ENCODE assay signal across 16 cellular contexts in genomic region chr22:20881231-20881630, GRCh38.
"Had no signal": no experiment of that assay in that cellular context is flagged by ENCODE, and none has a peak within 500 bp of the region (broad histone marks: within the 10 kb centered on the region; RNA-seq: fewer than 3 reads in every experiment).

No MANE protein-coding gene starts in this region.

- H3K9me3 ChIP-seq: adrenal gland, esophagus muscularis mucosa, left ventricle myocardium inferior, psoas muscle had no signal

- H3K4me1 Mint-ChIP-seq: activated CD4-positive, alpha-beta T cell treated with anti-CD3 and anti-CD28 coated beads for 36 hours; activated T-helper 17 cell treated with anti-CD3 and anti-CD28 coated beads, Interleukin-2, amount 50 U/mL, for 72 hours had no signal

- H3K27ac Mint-ChIP-seq: activated CD4-positive, alpha-beta T cell treated with anti-CD3 and anti-CD28 coated beads for 36 hours; activated CD8-positive, alpha-beta T cell treated with anti-CD3 and anti-CD28 coated beads, Interleukin-2, amount 10 ng/mL, durations not matched to agents 7 days and 5 days; brain; dendritic cell treated with granulocyte-macrophage colony-stimulating factor and Interleukin-4, amounts not matched to agents 40 ng/mL and 50 ng/mL, for 4 days had no signal

- H3K27ac ChIP-seq: adrenal gland, esophagus muscularis mucosa, left ventricle myocardium inferior, psoas muscle had no signal

- DNase-seq: activated CD4-positive, alpha-beta T cell treated with anti-CD3 and anti-CD28 coated beads for 36 hours; activated CD8-positive, alpha-beta T cell treated with anti-CD3 and anti-CD28 coated beads, Interleukin-2, amount 10 ng/mL, durations not matched to agents 7 days and 5 days; activated naive CD4-positive, alpha-beta T cell treated with anti-CD3 and anti-CD28 coated beads, Interleukin-2, amount 50 U/mL, for 16 hours; adrenal gland; cerebellar nuclear complex; endodermal cell; left ventricle myocardium inferior; mesenchymal stem cell; psoas muscle; stimulated activated naive CD4-positive, alpha-beta T cell treated with Interleukin-2 at 50 U/mL for 16 hours had no signal

- H3K27me3 ChIP-seq: adrenal gland, esophagus muscularis mucosa had no signal

- H3K9me3 Mint-ChIP-seq: activated T-helper 17 cell treated with anti-CD3 and anti-CD28 coated beads, Interleukin-2, amount 50 U/mL, for 72 hours; brain; dendritic cell treated with granulocyte-macrophage colony-stimulating factor and Interleukin-4, amounts not matched to agents 40 ng/mL and 50 ng/mL, for 4 days; endodermal cell; natural killer cell treated with Interleukin-12 subunit alpha and Interleukin-12 subunit beta and Interleukin-15 and Interleukin-18, amount 100 ng/mL, for 72 hours had no signal

- ATAC-seq: activated CD4-positive, alpha-beta T cell treated with anti-CD3 and anti-CD28 coated beads for 36 hours; activated CD8-positive, alpha-beta T cell treated with anti-CD3 and anti-CD28 coated beads, Interleukin-2, amount 10 ng/mL, durations not matched to agents 7 days and 5 days; activated T-helper 17 cell treated with anti-CD3 and anti-CD28 coated beads, Interleukin-2, amount 50 U/mL, for 72 hours; natural killer cell treated with Interleukin-12 subunit alpha and Interleukin-12 subunit beta and Interleukin-15 and Interleukin-18, amount 100 ng/mL, for 72 hours; psoas muscle; sciatic nerve had no signal

- H3K4me1 ChIP-seq: psoas muscle had no signal

- H3K27me3 Mint-ChIP-seq: activated CD4-positive, alpha-beta T cell treated with anti-CD3 and anti-CD28 coated beads for 36 hours; activated T-helper 17 cell treated with anti-CD3 and anti-CD28 coated beads, Interleukin-2, amount 50 U/mL, for 72 hours; brain; dendritic cell treated with granulocyte-macrophage colony-stimulating factor and Interleukin-4, amounts not matched to agents 40 ng/mL and 50 ng/mL, for 4 days; natural killer cell treated with Interleukin-12 subunit alpha and Interleukin-12 subunit beta and Interleukin-15 and Interleukin-18, amount 100 ng/mL, for 72 hours had no signal

- H3K4me3 Mint-ChIP-seq: activated CD4-positive, alpha-beta T cell treated with anti-CD3 and anti-CD28 coated beads for 36 hours; activated CD8-positive, alpha-beta T cell treated with anti-CD3 and anti-CD28 coated beads, Interleukin-2, amount 10 ng/mL, durations not matched to agents 7 days and 5 days; activated T-helper 17 cell treated with anti-CD3 and anti-CD28 coated beads, Interleukin-2, amount 50 U/mL, for 72 hours; brain; dendritic cell treated with granulocyte-macrophage colony-stimulating factor and Interleukin-4, amounts not matched to agents 40 ng/mL and 50 ng/mL, for 4 days; endodermal cell; natural killer cell treated with Interleukin-12 subunit alpha and Interleukin-12 subunit beta and Interleukin-15 and Interleukin-18, amount 100 ng/mL, for 72 hours had no signal

- H3K4me3 ChIP-seq: adrenal gland, esophagus muscularis mucosa, left ventricle myocardium inferior, psoas muscle had no signal
